Comparison of ENCODE assay signal across 14 cellular contexts in genomic region chr16:19753815-19754643, GRCh38. TPM values are rescaled to one million over a fixed set of nuclear protein-coding genes. Genes with fewer than 3 reads are reported as not detected.
DNase-seq lines count a peak whose midpoint lies in the region; ATAC-seq, FAIRE-seq and TF ChIP-seq lines count a peak whose summit lies in the region.
"Had no signal": no experiment of that assay in that cellular context is flagged by ENCODE, and none has a peak within 500 bp of the region (broad histone marks: within the 10 kb centered on the region; RNA-seq: fewer than 3 reads in every experiment).

No MANE protein-coding gene starts in this region.

- no peak overlapping the region for H3K4me3 ChIP-seq in smooth muscle cell

- no peak for ATAC-seq in GM19324 (IDR thresholded peaks at IDR 0.05; ENCODE audit: low FRiP score, unreplicated experiment)
- ATAC-seq: activated CD8-positive, alpha-beta T cell treated with anti-CD3 and anti-CD28 coated beads for 36 hours; effector memory CD8-positive, alpha-beta T cell had no signal

- H3K36me3 ChIP-seq in smooth muscle cell (ENCODE audit: low read depth), result no peaks in the 10 kb centered on the region

- no peak overlapping the region for H2AFZ ChIP-seq in smooth muscle cell (ENCODE audit: low read depth)

- no peak for TF ChIP-seq CTCF in smooth muscle cell (IDR thresholded peaks at IDR 0.05; ENCODE audit: borderline replicate concordance, insufficient read depth, poor library complexity, severe bottlenecking)

- H3K9me3 ChIP-seq in smooth muscle cell (replicated peaks; ENCODE audit: low read depth), result no peaks in the 10 kb centered on the region

- 66% methylated on average over 12 of the region's 12 CpGs for WGBS in smooth muscle cell (ENCODE audit: low lambda C conversion rate)

- H3K4me2 ChIP-seq in smooth muscle cell, result no peak overlapping the region

- FAIRE-seq in HTR-8/SVneo (lab: Jason Lieb, UNC), result no peak
- FAIRE-seq: H54 had no signal

- H3K27me3 ChIP-seq in smooth muscle cell (ENCODE audit: low read depth), result no peaks in the 10 kb centered on the region

- H4K20me1 ChIP-seq in smooth muscle cell (ENCODE audit: low read depth), result no peaks in the 10 kb centered on the region

- H3K4me1 ChIP-seq in smooth muscle cell (ENCODE audit: low read depth), result no peaks in the 10 kb centered on the region

- DNase-seq in HTR-8/SVneo (ENCODE audit: insufficient read length, low spot score) (peak; percentile 10), kidney glomerular epithelial cell (lab: John Stamatoyannopoulos, UW) (peak; percentile 14), smooth muscle cell (lab: John Stamatoyannopoulos, UW; ENCODE audit: unreplicated experiment) (no peak), SK-N-DZ (ENCODE audit: low spot score) (no peak), activated gamma-delta T cell treated with Interleukin-2 at 50 U/mL for 16 hours (no peak)
- DNase-seq: activated CD8-positive, alpha-beta T cell treated with anti-CD3 and anti-CD28 coated beads for 36 hours; effector memory CD8-positive, alpha-beta T cell; KBM-7; naive B cell; stimulated activated CD4-positive, alpha-beta T cell treated with anti-CD3 and anti-CD28 coated beads, Interleukin-15, amount 100 ng/mL, for 24 hours had no signal

- peak overlapping the region; percentile 97 for H3K27ac ChIP-seq in cingulate gyrus (ENCODE audit: low read depth, low read length)
- peak overlapping the region; percentile 98 for H3K27ac ChIP-seq in temporal lobe (ENCODE audit: low read depth, low read length)
- no peak overlapping the region for H3K27ac ChIP-seq in smooth muscle cell (ENCODE audit: low read depth)

- no peaks in the 10 kb centered on the region for H3F3A ChIP-seq in smooth muscle cell (ENCODE audit: low read depth)

- no peaks in the 10 kb centered on the region for H3K79me2 ChIP-seq in smooth muscle cell (ENCODE audit: low read depth)

- no peak overlapping the region for H3K9ac ChIP-seq in smooth muscle cell (ENCODE audit: low read depth)

RNA-seq across cellular contexts. Expression of gene IQCK, which starts 36.0 kb away (rescaled TPM):
- total RNA-seq in temporal lobe (6.4 TPM), smooth muscle cell (14.6 and 19.1 TPM in 2 replicates)
- 11.2 and 14.5 TPM in 2 replicates for polyA plus RNA-seq in smooth muscle cell
- polyA plus RNA-seq in SK-N-DZ (2014; cell fraction: cytosol; rRNA removed), result 5.8 and 7.0 TPM in 2 replicates
- polyA plus RNA-seq in SK-N-DZ (2014; cell fraction: nucleus; rRNA removed), result 7.5 and 13.1 TPM in 2 replicates

RNA-seq across cellular contexts. Expression of gene KNOP1, which starts 36.0 kb away (rescaled TPM):
- total RNA-seq in temporal lobe (18.9 TPM), smooth muscle cell (31.0 and 38.7 TPM in 2 replicates)
- polyA plus RNA-seq in smooth muscle cell, result 32.6 and 35.6 TPM in 2 replicates
- polyA plus RNA-seq in SK-N-DZ (2014; cell fraction: cytosol; rRNA removed), result 29.6 and 40.8 TPM in 2 replicates
- 27.0 and 29.2 TPM in 2 replicates for polyA plus RNA-seq in SK-N-DZ (2014; cell fraction: nucleus; rRNA removed)

Comparison
In these comparisons a context has a peak if more than half of its experiments do, and no peak if none do; other contexts are left out.
1. DNase-seq: peak in HTR-8/SVneo (single experiment) and kidney glomerular epithelial cell (single experiment); none in smooth muscle cell (single experiment), SK-N-DZ (single experiment) and activated gamma-delta T cell treated with Interleukin-2 at 50 U/mL for 16 hours (single experiment).